In genomic region chr20:46350201-46350985, GRCh38 we compare ENCODE assay signal across 8 cellular contexts. TPM values are rescaled to one million over a fixed set of nuclear protein-coding genes. Genes with fewer than 3 reads are reported as not detected.
DNase-seq lines count a peak whose midpoint lies in the region; ATAC-seq lines count a peak whose summit lies in the region.

No MANE protein-coding gene starts in this region.

- ATAC-seq in GM19351 (IDR thresholded peaks at IDR 0.05; ENCODE audit: unreplicated experiment), result peak; percentile 62

- peak overlapping the region; percentile 75 to 90 for H2BK12ac ChIP-seq in mesenchymal stem cell (ENCODE audit: low read length in 2 of 2)

- no peaks in the 10 kb centered on the region for H3K27me3 ChIP-seq in CD8-positive, alpha-beta memory T cell (ENCODE audit: insufficient read depth, low read length, poor library complexity, severe bottlenecking)
- H3K27me3 ChIP-seq in Karpas-422 (ENCODE audit: low read length) (no peaks in the 10 kb centered on the region), mesenchymal stem cell (ENCODE audit: control insufficient read depth in 1 of 2, insufficient read depth in 1 of 2, low read length in 2 of 2) (no peaks in the 10 kb centered on the region)

- H3K27me3 Mint-ChIP-seq in CD8-positive, alpha-beta memory T cell, result no peaks in the 10 kb centered on the region

- H3K14ac ChIP-seq in mesenchymal stem cell (ENCODE audit: low read length in 2 of 2), result peak overlapping the region in 1 of 2 experiments; percentile 93

- peak overlapping the region; percentile 58 for H4K91ac ChIP-seq in mesenchymal stem cell (ENCODE audit: low read length)

- H2BK15ac ChIP-seq in mesenchymal stem cell (ENCODE audit: low read depth, poor library complexity, severe bottlenecking), result no peak overlapping the region

- peaks cover 4 to 17% (median 12%) of the 10 kb centered on the region in 3 donors for H3K4me1 Mint-ChIP-seq in CD8-positive, alpha-beta memory T cell

- no peak overlapping the region for H3K4me3 ChIP-seq in CD8-positive, alpha-beta memory T cell (ENCODE audit: low read length)
- H3K4me3 ChIP-seq in Karpas-422 (ENCODE audit: low read length) (peak overlapping the region; percentile 40; the same call in 1 of the 2 replicates), mesenchymal stem cell (ENCODE audit: insufficient read depth in 1 of 2, low read depth in 1 of 2, low read length in 2 of 2) (no peak overlapping the region)

- peaks cover 22% of the 10 kb centered on the region for H3K36me3 ChIP-seq in CD8-positive, alpha-beta memory T cell (ENCODE audit: insufficient read depth, low read length)
- H3K36me3 ChIP-seq in Karpas-422 (ENCODE audit: insufficient read depth, low read length), result peaks cover 22% of the 10 kb centered on the region
- H3K36me3 ChIP-seq in mesenchymal stem cell (ENCODE audit: control insufficient read depth in 1 of 2, insufficient read depth in 2 of 2, low read depth in 1 of 2, low read length in 2 of 2), result peaks cover 36 to 42% of the 10 kb centered on the region in 2 experiments

- H2BK120ac ChIP-seq in mesenchymal stem cell (ENCODE audit: low read depth, low read length), result peak overlapping the region; percentile 34

- DNase-seq in CD8-positive, alpha-beta memory T cell, result no peak
- DNase-seq in Karpas-422, result peak; percentile 84
- peak; percentile 63 for DNase-seq in amniotic stem cell (lab: John Stamatoyannopoulos, UW)
- peak; percentile 96 for DNase-seq in mesenchymal stem cell
- DNase-seq in NCI-H345 (lab: John Stamatoyannopoulos, UW), result no peak
- no peak for DNase-seq in COR-L47 (lab: John Stamatoyannopoulos, UW)
- no peak for DNase-seq in stimulated activated naive CD4-positive, alpha-beta T cell treated with Interleukin-2 at 50 U/mL for 16 hours (lab: John Stamatoyannopoulos, UW)

- POLR2A ChIA-PET in CD8-positive, alpha-beta memory T cell (lab: Charles Lee), result no interaction called here

- H3K4me2 ChIP-seq in Karpas-422 (ENCODE audit: low read depth, low read length, poor library complexity, severe bottlenecking) (peak overlapping the region; percentile 64), mesenchymal stem cell (ENCODE audit: low read length, poor library complexity, severe bottlenecking) (no peak overlapping the region)

- peaks cover 8% of the 10 kb centered on the region for H3K79me1 ChIP-seq in mesenchymal stem cell (replicated peaks; ENCODE audit: low read length, poor library complexity, severe bottlenecking)

- H3K9me3 Mint-ChIP-seq in CD8-positive, alpha-beta memory T cell, result no peaks in the 10 kb centered on the region

- H3K36me3 Mint-ChIP-seq in CD8-positive, alpha-beta memory T cell, result peaks cover 0 to 75% (median 4%) of the 10 kb centered on the region in 3 donors

- peak overlapping the region in 1 of 7 donors; percentile 34 for H3K4me3 Mint-ChIP-seq in CD8-positive, alpha-beta memory T cell

- peak overlapping the region; percentile 69 for H2AK5ac ChIP-seq in mesenchymal stem cell (ENCODE audit: low read length, severe bottlenecking)

- H4K8ac ChIP-seq in mesenchymal stem cell (ENCODE audit: low read length), result peak overlapping the region; percentile 74

- peak overlapping the region; percentile 10 to 90 for H3K4ac ChIP-seq in mesenchymal stem cell (ENCODE audit: low read depth in 1 of 2, low read length in 2 of 2)

- no peaks in the 10 kb centered on the region for H3K79me2 ChIP-seq in Karpas-422 (ENCODE audit: low read length)

- no peaks in the 10 kb centered on the region for H4K20me1 ChIP-seq in Karpas-422 (ENCODE audit: insufficient read depth, low read depth, low read length)

- H3K23ac ChIP-seq in mesenchymal stem cell (ENCODE audit: low read length in 2 of 2), result peak overlapping the region in 1 of 2 experiments; percentile 35

- peak overlapping the region; percentile 41 to 90 for H3K18ac ChIP-seq in mesenchymal stem cell (ENCODE audit: low read depth in 1 of 2, low read length in 2 of 2)

- H3K9me3 ChIP-seq in CD8-positive, alpha-beta memory T cell (ENCODE audit: low read length), result no peaks in the 10 kb centered on the region
- H3K9me3 ChIP-seq in Karpas-422 (ENCODE audit: low read length), result no peaks in the 10 kb centered on the region
- H3K9me3 ChIP-seq in mesenchymal stem cell (ENCODE audit: control insufficient read depth, low read length), result no peaks in the 10 kb centered on the region

- no peaks in the 10 kb centered on the region for H3K9me2 ChIP-seq in Karpas-422 (replicated peaks; ENCODE audit: insufficient read depth, low read length)

- H2AFZ ChIP-seq in Karpas-422 (ENCODE audit: low read length), result no peak overlapping the region
- peak overlapping the region; percentile 42 for H2AFZ ChIP-seq in mesenchymal stem cell (ENCODE audit: low read depth, low read length)

- H3K9ac ChIP-seq in Karpas-422 (ENCODE audit: low read length) (peak overlapping the region; percentile 60), mesenchymal stem cell (ENCODE audit: low read length) (peak overlapping the region; percentile 65)

- CTCF ChIA-PET in CD8-positive, alpha-beta memory T cell (lab: Charles Lee), result no interaction called here

- H2BK5ac ChIP-seq in mesenchymal stem cell (ENCODE audit: low read depth, low read length, poor library complexity, severe bottlenecking), result no peak overlapping the region

- H3K27ac ChIP-seq in CD8-positive, alpha-beta memory T cell (ENCODE audit: low read depth, low read length), result peak overlapping the region; percentile 43
- H3K27ac ChIP-seq in Karpas-422 (ENCODE audit: low read length) (peak overlapping the region; percentile 78), mesenchymal stem cell (ENCODE audit: low read length, poor library complexity, severe bottlenecking) (peak overlapping the region; percentile 31)

- H3K27ac Mint-ChIP-seq in CD8-positive, alpha-beta memory T cell, result peak overlapping the region in 2 of 8 donors; percentile 27 to 36

- 16% methylated on average over 13 of the region's 13 CpGs for WGBS in mesenchymal stem cell

- H3K4me1 ChIP-seq in CD8-positive, alpha-beta memory T cell (ENCODE audit: insufficient read depth, low read length), result no peaks in the 10 kb centered on the region
- peaks cover 68% of the 10 kb centered on the region for H3K4me1 ChIP-seq in Karpas-422 (ENCODE audit: low read length)
- peaks cover 40% of the 10 kb centered on the region for H3K4me1 ChIP-seq in mesenchymal stem cell (ENCODE audit: control insufficient read depth, insufficient read depth, low read depth, low read length)

RNA-seq across cellular contexts. Expression of gene CDH22, which starts 42.1 kb away (rescaled TPM):
- total RNA-seq in CD8-positive, alpha-beta memory T cell, result not detected
- not detected for polyA plus RNA-seq in CD8-positive, alpha-beta memory T cell
- total RNA-seq in Karpas-422 (2014; rRNA removed; shearing (Covaris generic); ENCODE audit: low replicate concordance), result 5.5 and 6.4 TPM in 2 replicates
- polyA plus RNA-seq in mesenchymal stem cell (2013, experiment 1 of 2), result not detected
- not detected for polyA plus RNA-seq in mesenchymal stem cell (2013, experiment 2 of 2)

RNA-seq across cellular contexts. Expression of gene ELMO2, which starts 56.0 kb away (rescaled TPM):
- 10 to 100 TPM; 59.5 to 68.2 TPM for total RNA-seq in CD8-positive, alpha-beta memory T cell
- 84.3 TPM for polyA plus RNA-seq in CD8-positive, alpha-beta memory T cell
- total RNA-seq in Karpas-422 (2014; rRNA removed; shearing (Covaris generic); ENCODE audit: low replicate concordance), result 68.1 and 91.4 TPM in 2 replicates
- 31.9 TPM for polyA plus RNA-seq in mesenchymal stem cell (2013, experiment 1 of 2)
- polyA plus RNA-seq in mesenchymal stem cell (2013, experiment 2 of 2), result 31.5 TPM

Comparison
In these comparisons a context has a peak if more than half of its experiments do, and no peak if none do; other contexts are left out.
1. DNase-seq: peak in Karpas-422 (single experiment), amniotic stem cell (single experiment) and mesenchymal stem cell (single experiment); none in CD8-positive, alpha-beta memory T cell (0 of 5), NCI-H345 (single experiment), COR-L47 (single experiment) and stimulated activated naive CD4-positive, alpha-beta T cell treated with Interleukin-2 at 50 U/mL for 16 hours (single experiment).
2. Peak in every context shown above with its lines, with median percentiles within 50 percentile points of each other: H3K27ac ChIP-seq.